ENCODE assay signal across 29 cellular contexts in genomic region chr21:31339736-31340135, GRCh38. TPM values are rescaled to one million over a fixed set of nuclear protein-coding genes. Genes with fewer than 3 reads are reported as not detected.
A peak's percentile ranks its signal among the peaks of the same experiment; 100 is the strongest.
DNase-seq lines count a peak whose midpoint lies in the region; ATAC-seq and TF ChIP-seq lines count a peak whose summit lies in the region.
"Had no signal": no experiment of that assay in that cellular context is flagged by ENCODE, and none has a peak within 500 bp of the region (broad histone marks: within the 10 kb centered on the region; RNA-seq: fewer than 3 reads in every experiment).

No MANE protein-coding gene starts in this region.

- no peak overlapping the region for H4K91ac ChIP-seq in IMR-90 (ENCODE audit: insufficient read depth, low read depth, low read length)

- in situ Hi-C loops in IMR-90 (cut with MboI; ENCODE audit: low sequenced_read_pairs), result no loop called here

- H3K27me3 ChIP-seq in IMR-90 (ENCODE audit: control insufficient read depth, insufficient read depth, low read length), result peaks cover 28% of the 10 kb centered on the region
- H3K27me3 ChIP-seq: right lobe of liver had no signal

- no peak overlapping the region for H2AK5ac ChIP-seq in IMR-90 (ENCODE audit: low read depth, low read length)

- peak overlapping the region; percentile 1 for H3K4me3 Mint-ChIP-seq in activated T-cell treated with anti-CD3 and anti-CD28 coated beads, Interleukin-2, amount 50 U/mL, for 4 hours
- H3K4me3 Mint-ChIP-seq in activated naive CD8-positive, alpha-beta T cell treated with anti-CD3 and anti-CD28 coated beads, Interleukin-2, amount 50 U/mL, for 24 hours, result peak overlapping the region; percentile 1
- no peak overlapping the region for H3K4me3 Mint-ChIP-seq in effector memory CD8-positive, alpha-beta T cell
- H3K4me3 Mint-ChIP-seq: B cell; CD8-positive, alpha-beta memory T cell; T-helper 2 cell treated with Interferon-gamma antibody and Interleukin-4, amounts not matched to agents 5 μg/mL and 100 μg/mL, for 36 hours had no signal

- ATAC-seq in activated T-cell treated with anti-CD3 and anti-CD28 coated beads, Interleukin-2, amount 50 U/mL, for 4 hours, result no peak
- no peak for ATAC-seq in IMR-90 (ENCODE audit: low read depth)
- ATAC-seq in activated naive CD8-positive, alpha-beta T cell treated with anti-CD3 and anti-CD28 coated beads, Interleukin-2, amount 50 U/mL, for 24 hours, result no peak
- no peak for ATAC-seq in effector memory CD8-positive, alpha-beta T cell (replicated peaks)
- ATAC-seq: esophagus mucosa, GM12878, left lung, right lobe of liver had no signal

- H3K4me1 ChIP-seq in IMR-90 (ENCODE audit: control insufficient read depth, insufficient read depth, low read length), result peaks cover 7% of the 10 kb centered on the region
- H3K4me1 ChIP-seq: prostate gland had no signal

- H2AFZ ChIP-seq in IMR-90 (replicated peaks; ENCODE audit: low read length, poor library complexity), result no peak overlapping the region

- intact Hi-C loops in IMR-90 (cut with micrococcal nuclease), result no loop called here

- no peak overlapping the region for H2BK15ac ChIP-seq in IMR-90 (ENCODE audit: low read depth, low read length)

- no peak overlapping the region for H2AK9ac ChIP-seq in IMR-90 (replicated peaks; ENCODE audit: low read depth, low read length, poor library complexity)

- dilution Hi-C loops in IMR-90 (cut with HindIII; ENCODE audit: low sequenced_read_pairs, unreplicated experiment), result no loop called here

- H3K36me3 Mint-ChIP-seq in activated T-cell treated with anti-CD3 and anti-CD28 coated beads, Interleukin-2, amount 50 U/mL, for 4 hours (ENCODE audit: insufficient read depth), result peaks cover 25% of the 10 kb centered on the region
- H3K36me3 Mint-ChIP-seq in activated naive CD8-positive, alpha-beta T cell treated with anti-CD3 and anti-CD28 coated beads, Interleukin-2, amount 50 U/mL, for 24 hours (ENCODE audit: low read depth), result peaks cover 24% of the 10 kb centered on the region
- H3K36me3 Mint-ChIP-seq in effector memory CD8-positive, alpha-beta T cell (ENCODE audit: insufficient read depth), result peaks cover 8% of the 10 kb centered on the region

- H3K79me1 ChIP-seq in IMR-90 (ENCODE audit: low read depth in 1 of 2, low read length in 2 of 2), result no peaks in the 10 kb centered on the region

- no TSS peak for BruUV-seq in IMR-90 (replicated peaks; lab: Mats Ljungman, UMichigan)

- H3K9me3 Mint-ChIP-seq in activated T-cell treated with anti-CD3 and anti-CD28 coated beads, Interleukin-2, amount 50 U/mL, for 4 hours, result no peaks in the 10 kb centered on the region
- no peaks in the 10 kb centered on the region for H3K9me3 Mint-ChIP-seq in activated naive CD8-positive, alpha-beta T cell treated with anti-CD3 and anti-CD28 coated beads, Interleukin-2, amount 50 U/mL, for 24 hours
- no peaks in the 10 kb centered on the region for H3K9me3 Mint-ChIP-seq in effector memory CD8-positive, alpha-beta T cell
- H3K9me3 Mint-ChIP-seq: CD8-positive, alpha-beta memory T cell; T-helper 2 cell treated with Interferon-gamma antibody and Interleukin-4, amounts not matched to agents 5 μg/mL and 100 μg/mL, for 36 hours had no signal

- no peak overlapping the region for H3K4me3 ChIP-seq in IMR-90 (ENCODE audit: insufficient read depth, low read depth, low read length)
- H3K4me3 ChIP-seq: GM12878, left lung, MG63, prostate gland, right lobe of liver, stomach had no signal

- CTCF ChIA-PET in IMR-90 (lab: Yijun Ruan, JAX), result no interaction called here

- no peak overlapping the region for H2BK20ac ChIP-seq in IMR-90 (ENCODE audit: low read depth, low read length)

- no peak overlapping the region for H4K8ac ChIP-seq in IMR-90 (ENCODE audit: low read depth in 2 of 2, low read length in 2 of 2)

- H3K9me1 ChIP-seq in IMR-90 (ENCODE audit: insufficient read depth, low read length), result peaks cover 10% of the 10 kb centered on the region

- no peak overlapping the region for H2BK5ac ChIP-seq in IMR-90 (ENCODE audit: low read depth, low read length, poor library complexity, severe bottlenecking)

- no peak overlapping the region for H3K23ac ChIP-seq in IMR-90 (ENCODE audit: low read depth, low read length)

- H2BK120ac ChIP-seq in IMR-90 (ENCODE audit: low read depth, low read length), result no peak overlapping the region

- no peak for DNase-seq in activated T-cell treated with anti-CD3 and anti-CD28 coated beads, Interleukin-2, amount 50 U/mL, for 4 hours
- no peak for DNase-seq in activated T-cell treated with anti-CD3 and anti-CD28 coated beads, Interleukin-2, amount 50 U/mL, for 48 hours
- DNase-seq in IMR-90, result peak; percentile 42
- no peak for DNase-seq in activated naive CD8-positive, alpha-beta T cell treated with anti-CD3 and anti-CD28 coated beads, Interleukin-2, amount 50 U/mL, for 24 hours
- DNase-seq in pons (ENCODE audit: low spot score), result peak; percentile 48
- DNase-seq in COLO829 (ENCODE audit: low spot score), result no peak
- no peak for DNase-seq in effector memory CD8-positive, alpha-beta T cell
- DNase-seq: ACHN; CD8-positive, alpha-beta memory T cell; DMS 273 treated with DMSO at 0.1 percent for 48 hours; foreskin fibroblast; islet precursor cell; KG1; left lung; mesendoderm; MG63; NCI-H1436 treated with DMSO at 0.1 percent for 48 hours; NCI-H2107; NCI-H774; right lobe of liver; SIG-M5; stimulated activated CD8-positive, alpha-beta memory T cell treated with anti-CD3 and anti-CD28 coated beads, Interleukin-4, amount 100 ng/mL, for 48 hours; stomach had no signal

- no peaks in the 10 kb centered on the region; the same call in 1 of the 2 replicates for H4K20me1 ChIP-seq in IMR-90 (ENCODE audit: insufficient read depth, low read length)

- peak overlapping the region; percentile 90 for H3K27ac Mint-ChIP-seq in activated naive CD8-positive, alpha-beta T cell treated with anti-CD3 and anti-CD28 coated beads, Interleukin-2, amount 50 U/mL, for 24 hours
- H3K27ac Mint-ChIP-seq in effector memory CD8-positive, alpha-beta T cell, result no peak overlapping the region
- H3K27ac Mint-ChIP-seq: B cell; CD8-positive, alpha-beta memory T cell; T-helper 2 cell treated with Interferon-gamma antibody and Interleukin-4, amounts not matched to agents 5 μg/mL and 100 μg/mL, for 36 hours had no signal

- no peak overlapping the region for H3K14ac ChIP-seq in IMR-90 (replicated peaks; ENCODE audit: low read depth, low read length)

- no peak overlapping the region for H3K4me2 ChIP-seq in IMR-90 (ENCODE audit: low read depth, low read length)

- H3K36me3 ChIP-seq in IMR-90 (ENCODE audit: control insufficient read depth, insufficient read depth, low read length), result no peaks in the 10 kb centered on the region
- H3K36me3 ChIP-seq: left lung, MG63, prostate gland, right lobe of liver, stomach had no signal

- no peak overlapping the region for H3K4ac ChIP-seq in IMR-90 (ENCODE audit: low read depth, low read length)

- no CpG with 5 or more reads among the region's 3 CpGs for WGBS in IMR-90 (ENCODE audit: extremely low coverage in 2 of 2, insufficient read length in 1 of 2), 2 experiments

- peaks cover 69% of the 10 kb centered on the region for H3K4me1 Mint-ChIP-seq in activated T-cell treated with anti-CD3 and anti-CD28 coated beads, Interleukin-2, amount 50 U/mL, for 4 hours (ENCODE audit: low read depth)
- peaks cover 77% of the 10 kb centered on the region for H3K4me1 Mint-ChIP-seq in activated naive CD8-positive, alpha-beta T cell treated with anti-CD3 and anti-CD28 coated beads, Interleukin-2, amount 50 U/mL, for 24 hours
- peaks cover 4 to 20% of the 10 kb centered on the region in 2 donors for H3K4me1 Mint-ChIP-seq in effector memory CD8-positive, alpha-beta T cell (ENCODE audit: low read depth in 2 of 2)

- H3K9me3 ChIP-seq in IMR-90 (ENCODE audit: control insufficient read depth, insufficient read depth, low read length), result no peaks in the 10 kb centered on the region
- H3K9me3 ChIP-seq: left lung, MG63, prostate gland, right lobe of liver, stomach had no signal

- H3K9ac ChIP-seq in IMR-90 (ENCODE audit: low read depth, low read length), result no peak overlapping the region

- POLR2A ChIA-PET in IMR-90 (lab: Charles Lee; ENCODE audit: unreplicated experiment), result no interaction called here

- peaks cover 18% of the 10 kb centered on the region for H3K27me3 Mint-ChIP-seq in activated T-cell treated with anti-CD3 and anti-CD28 coated beads, Interleukin-2, amount 50 U/mL, for 4 hours (ENCODE audit: low read depth)
- peaks cover 11% of the 10 kb centered on the region for H3K27me3 Mint-ChIP-seq in activated naive CD8-positive, alpha-beta T cell treated with anti-CD3 and anti-CD28 coated beads, Interleukin-2, amount 50 U/mL, for 24 hours
- H3K27me3 Mint-ChIP-seq in effector memory CD8-positive, alpha-beta T cell, result peaks cover 37 to 38% of the 10 kb centered on the region in 2 donors

- H3K56ac ChIP-seq in IMR-90 (ENCODE audit: extremely low read depth, insufficient read depth, low read length), result no peak overlapping the region

- TF ChIP-seq RAD21 in IMR-90 (IDR thresholded peaks at IDR 0.05; ENCODE audit: low read length), result no peak

- TF ChIP-seq CTCF in IMR-90 (conservative IDR thresholded peaks at IDR 0.05; ENCODE audit: low read depth, low read length), result no peak

- H3K18ac ChIP-seq in IMR-90 (ENCODE audit: low read depth, low read length), result no peak overlapping the region

- H3K27ac ChIP-seq in IMR-90 (ENCODE audit: insufficient read depth, low read length), result no peak overlapping the region
- H3K27ac ChIP-seq: HL-60, left lung, prostate gland, right lobe of liver, stomach had no signal

- no peak for TF ChIP-seq POLR2A in IMR-90 (IDR thresholded peaks at IDR 0.05; ENCODE audit: low read depth, low read length)

- H4K5ac ChIP-seq in IMR-90 (ENCODE audit: low read depth, low read length), result no peak overlapping the region

TF ChIP-seq in IMR-90, 13 proteins besides CTCF, POLR2A, EP300 and RAD21 (continues in another document):
- TF ChIP-seq MAFK (IDR thresholded peaks at IDR 0.05; ENCODE audit: low read depth, low read length), result no peak
- TF ChIP-seq, protein P1, sequence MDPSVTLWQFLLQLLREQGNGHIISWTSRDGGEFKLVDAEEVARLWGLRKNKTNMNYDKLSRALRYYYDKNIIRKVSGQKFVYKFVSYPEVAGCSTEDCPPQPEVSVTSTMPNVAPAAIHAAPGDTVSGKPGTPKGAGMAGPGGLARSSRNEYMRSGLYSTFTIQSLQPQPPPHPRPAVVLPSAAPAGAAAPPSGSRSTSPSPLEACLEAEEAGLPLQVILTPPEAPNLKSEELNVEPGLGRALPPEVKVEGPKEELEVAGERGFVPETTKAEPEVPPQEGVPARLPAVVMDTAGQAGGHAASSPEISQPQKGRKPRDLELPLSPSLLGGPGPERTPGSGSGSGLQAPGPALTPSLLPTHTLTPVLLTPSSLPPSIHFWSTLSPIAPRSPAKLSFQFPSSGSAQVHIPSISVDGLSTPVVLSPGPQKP (IDR thresholded peaks at IDR 0.05; ENCODE audit: borderline replicate concordance, low read depth, low read length), result no peak
- TF ChIP-seq NFE2L2 (IDR thresholded peaks at IDR 0.05; ENCODE audit: low read depth, low read length), result no peak
- TF ChIP-seq BHLHE40 (IDR thresholded peaks at IDR 0.05; ENCODE audit: low read depth, low read length), result no peak

RNA-seq across cellular contexts. Expression of gene TIAM1, which starts 4.3 kb away (rescaled TPM):
- 100 to 1,000 TPM; 103 to 133 (median 132) TPM for total RNA-seq in activated T-cell treated with anti-CD3 and anti-CD28 coated beads, Interleukin-2, amount 50 U/mL, for 4 hours
- 9.2 and 9.3 TPM in 2 replicates for total RNA-seq in IMR-90 (2012; rRNA removed)
- polyA plus RNA-seq in IMR-90 (2012; rRNA removed), result 2.9 TPM in 2 replicates
- polyA plus RNA-seq in IMR-90 (2012; cell fraction: cytosol; rRNA removed), result 1.5 and 2.0 TPM in 2 replicates
- 3.9 and 4.0 TPM in 2 replicates for polyA plus RNA-seq in IMR-90 (2012; cell fraction: nucleus; rRNA removed; ENCODE audit: low replicate concordance)

Comparison
In these comparisons a context has a peak if more than half of its experiments do, and no peak if none do; other contexts are left out.
1. DNase-seq: peak in IMR-90 (single experiment) and pons (single experiment); none in activated T-cell treated with anti-CD3 and anti-CD28 coated beads, Interleukin-2, amount 50 U/mL, for 4 hours (single experiment), activated T-cell treated with anti-CD3 and anti-CD28 coated beads, Interleukin-2, amount 50 U/mL, for 48 hours (0 of 2), activated naive CD8-positive, alpha-beta T cell treated with anti-CD3 and anti-CD28 coated beads, Interleukin-2, amount 50 U/mL, for 24 hours (single experiment), COLO829 (single experiment) and effector memory CD8-positive, alpha-beta T cell (0 of 3).
2. H3K4me3 Mint-ChIP-seq: peak in activated T-cell treated with anti-CD3 and anti-CD28 coated beads, Interleukin-2, amount 50 U/mL, for 4 hours (single experiment) and activated naive CD8-positive, alpha-beta T cell treated with anti-CD3 and anti-CD28 coated beads, Interleukin-2, amount 50 U/mL, for 24 hours (single experiment); none in effector memory CD8-positive, alpha-beta T cell (0 of 2).
3. RNA of gene TIAM1, which starts 4.3 kb away (total RNA-seq): 103 to 133 TPM in activated T-cell treated with anti-CD3 and anti-CD28 coated beads, Interleukin-2, amount 50 U/mL, for 4 hours; 9.2 to 9.3 TPM in IMR-90; every median in the first group is over 10 times any median in the second.